13 cellular contexts compared by ENCODE assay signal in genomic region chr7:105187302-105188169, GRCh38.
DNase-seq lines count a peak whose midpoint lies in the region; ATAC-seq, FAIRE-seq and TF ChIP-seq lines count a peak whose summit lies in the region.
"Had no signal": no experiment of that assay in that cellular context is flagged by ENCODE, and none has a peak within 500 bp of the region (broad histone marks: within the 10 kb centered on the region; RNA-seq: fewer than 3 reads in every experiment).

No MANE protein-coding gene starts in this region.

- H3K9me2 ChIP-seq in GM23248 (ENCODE audit: insufficient read depth) (no peaks in the 10 kb centered on the region), OCI-LY7 (ENCODE audit: insufficient read depth, low read length) (no peaks in the 10 kb centered on the region)

- no peak overlapping the region for H3K9ac ChIP-seq in GM23248

- H4K20me1 ChIP-seq in GM23248 (ENCODE audit: insufficient read depth) (peaks cover 6% of the 10 kb centered on the region; the same call in 1 of the 2 replicates), OCI-LY7 (ENCODE audit: insufficient read depth, low read length) (no peaks in the 10 kb centered on the region)

- no peaks in the 10 kb centered on the region for H3K9me3 ChIP-seq in GM23248 (ENCODE audit: low read depth)
- no peaks in the 10 kb centered on the region for H3K9me3 ChIP-seq in RWPE2 (ENCODE audit: severe bottlenecking)
- no peaks in the 10 kb centered on the region for H3K9me3 ChIP-seq in pancreas
- H3K9me3 ChIP-seq in OCI-LY7 (ENCODE audit: low read length), result no peaks in the 10 kb centered on the region
- H3K9me3 ChIP-seq: gastroesophageal sphincter, vagina had no signal

- H3K4me3 ChIP-seq in GM23248, result no peak overlapping the region
- no peak overlapping the region for H3K4me3 ChIP-seq in RWPE2 (ENCODE audit: severe bottlenecking)
- no peak overlapping the region for H3K4me3 ChIP-seq in pancreas
- H3K4me3 ChIP-seq in OCI-LY7 (ENCODE audit: low read depth, low read length, poor library complexity, severe bottlenecking), result no peak overlapping the region
- H3K4me3 ChIP-seq: gastroesophageal sphincter, vagina had no signal

- H3K27me3 ChIP-seq in GM23248 (replicated peaks; ENCODE audit: insufficient read depth), result no peaks in the 10 kb centered on the region
- no peaks in the 10 kb centered on the region for H3K27me3 ChIP-seq in RWPE2 (ENCODE audit: insufficient read depth, poor library complexity, severe bottlenecking)
- no peaks in the 10 kb centered on the region for H3K27me3 ChIP-seq in pancreas
- H3K27me3 ChIP-seq: gastroesophageal sphincter, vagina had no signal

- H3K27ac Mint-ChIP-seq in activated naive CD4-positive, alpha-beta T cell treated with anti-CD3 and anti-CD28 coated beads for 36 hours, result no peak overlapping the region

- H3K36me3 Mint-ChIP-seq in activated naive CD4-positive, alpha-beta T cell treated with anti-CD3 and anti-CD28 coated beads for 36 hours (ENCODE audit: low read depth), result peaks cover 3% of the 10 kb centered on the region

- H2AFZ ChIP-seq in GM23248, result no peak overlapping the region
- H2AFZ ChIP-seq in OCI-LY7 (ENCODE audit: low read length), result no peak overlapping the region

- intact Hi-C loops in activated naive CD4-positive, alpha-beta T cell treated with anti-CD3 and anti-CD28 coated beads for 36 hours (cut with micrococcal nuclease), result loop anchor here (1.0 kb wide), 1 partner anchor 18 kb away; no protein-coding TSS in a partner anchor
- intact Hi-C loops in pancreas (cut with DNase I), result no loop called here
- intact Hi-C loops in OCI-LY7 (cut with micrococcal nuclease; ENCODE audit: unreplicated experiment), result no loop called here

- H3K4me1 Mint-ChIP-seq in activated naive CD4-positive, alpha-beta T cell treated with anti-CD3 and anti-CD28 coated beads for 36 hours (ENCODE audit: low read depth), result peaks cover 21% of the 10 kb centered on the region

- peak; percentile 34 for DNase-seq in activated naive CD4-positive, alpha-beta T cell treated with anti-CD3 and anti-CD28 coated beads for 36 hours
- no peak for DNase-seq in activated naive CD4-positive, alpha-beta T cell treated with Interleukin-2 at 50 U/mL for 16 hours
- DNase-seq in GM23248 (no peak), RWPE2 (ENCODE audit: low spot score) (no peak), pancreas (peak in 2 of 6 donors; percentile 27 to 33), Kasumi-1 (lab: John Stamatoyannopoulos, UW) (no peak), OCI-LY7 (ENCODE audit: low spot score) (no peak)
- no peak for DNase-seq in central memory CD4-positive, alpha-beta T cell
- DNase-seq: Calu3; effector CD4-positive, alpha-beta T cell had no signal

- no peaks in the 10 kb centered on the region for H3K27me3 Mint-ChIP-seq in activated naive CD4-positive, alpha-beta T cell treated with anti-CD3 and anti-CD28 coated beads for 36 hours (ENCODE audit: low read depth)

- H3K79me2 ChIP-seq in GM23248 (ENCODE audit: insufficient read depth) (peaks cover 49% of the 10 kb centered on the region), OCI-LY7 (ENCODE audit: insufficient read depth, low read depth, low read length) (no peaks in the 10 kb centered on the region)

- H3K4me2 ChIP-seq in GM23248 (ENCODE audit: unreplicated experiment), result no peak overlapping the region
- H3K4me2 ChIP-seq in OCI-LY7 (ENCODE audit: low read length), result no peak overlapping the region

- H3K4me1 ChIP-seq in GM23248 (ENCODE audit: insufficient read depth) (peaks cover 23% of the 10 kb centered on the region), RWPE2 (ENCODE audit: insufficient read depth, poor library complexity, severe bottlenecking) (peaks cover 48% of the 10 kb centered on the region), pancreas (peaks cover 9 to 20% (median 20%) of the 10 kb centered on the region in 3 donors), OCI-LY7 (ENCODE audit: insufficient read depth, low read length, poor library complexity, severe bottlenecking) (no peaks in the 10 kb centered on the region)
- H3K4me1 ChIP-seq: gastroesophageal sphincter had no signal

- no peaks in the 10 kb centered on the region for H3K9me3 Mint-ChIP-seq in activated naive CD4-positive, alpha-beta T cell treated with anti-CD3 and anti-CD28 coated beads for 36 hours

- POLR2A ChIA-PET in OCI-LY7 (lab: Charles Lee), result interaction anchor here (0.9 to 1.2 kb wide), 2 partner anchors 15 to 270 kb away, joined by 3 to 4 read pairs; no protein-coding TSS in a partner anchor

- H3K27ac ChIP-seq in GM23248 (0 out of 2 replicates have a peak overlapping the region, but pooled peaks have one; percentile 30), RWPE2 (ENCODE audit: poor library complexity, severe bottlenecking) (peak overlapping the region; percentile 95), pancreas (peak overlapping the region in 3 of 4 donors; percentile 20 to 71 (median 66)), OCI-LY7 (ENCODE audit: low read depth, low read length, poor library complexity, severe bottlenecking) (no peak overlapping the region)
- H3K27ac ChIP-seq: gastroesophageal sphincter, vagina had no signal

- ATAC-seq in RWPE2 (ENCODE audit: low read depth) (peak; percentile 65), pancreas (peak; percentile 90 to 91 (median 90))
- ATAC-seq: gastroesophageal sphincter, SK-N-SH treated with all-trans-retinoic acid at 6 μM for 48 hours had no signal

- FAIRE-seq in pancreas (lab: Jason Lieb, UNC), result no peak

- H3F3A ChIP-seq in GM23248 (ENCODE audit: insufficient read depth), result peaks cover 11% of the 10 kb centered on the region

- no peak overlapping the region for H3K4me3 Mint-ChIP-seq in activated naive CD4-positive, alpha-beta T cell treated with anti-CD3 and anti-CD28 coated beads for 36 hours

- TF ChIP-seq CTCF in RWPE2 (IDR thresholded peaks at IDR 0.05; ENCODE audit: poor library complexity, severe bottlenecking) (no peak), pancreas (IDR thresholded peaks at IDR 0.05) (no peak), OCI-LY7 (conservative IDR thresholded peaks at IDR 0.05; ENCODE audit: low read length) (no peak)

- in situ Hi-C loops in GM23248 (cut with MboI), result no loop called here

- WGBS in GM23248 (ENCODE audit: low coverage in 1 of 2, low lambda C conversion rate in 2 of 2, missing lambda C conversion rate in 2 of 2), 2 experiments, result 86% methylated on average over 4 of the region's 4 CpGs
- 23 to 38% methylated on average over 4 of the region's 4 CpGs for WGBS in pancreas, 2 donors

- CTCF ChIA-PET in activated naive CD4-positive, alpha-beta T cell treated with anti-CD3 and anti-CD28 coated beads for 36 hours (lab: Charles Lee), result interaction anchor here (2.1 kb wide), 1 partner anchor 12 kb away, joined by 8 read pairs; no protein-coding TSS in a partner anchor
- CTCF ChIA-PET in OCI-LY7 (lab: Charles Lee; ENCODE audit: unreplicated experiment), result no interaction called here

- H3K36me3 ChIP-seq in GM23248 (ENCODE audit: low read depth) (no peaks in the 10 kb centered on the region), RWPE2 (ENCODE audit: low read depth) (0 out of 2 replicates have a peak, but pooled peaks cover 7% of the 10 kb centered on the region), pancreas (no peaks in the 10 kb centered on the region), OCI-LY7 (ENCODE audit: insufficient read depth, low read length) (no peaks in the 10 kb centered on the region)
- H3K36me3 ChIP-seq: gastroesophageal sphincter, vagina had no signal

- no TSS peak for BruUV-seq in OCI-LY7 (replicated peaks; lab: Mats Ljungman, UMichigan)
